In genomic region chr6:13253272-13253671, GRCh38 we compare ENCODE assay signal across 18 cellular contexts.
"Had no signal": no experiment of that assay in that cellular context is flagged by ENCODE, and none has a peak within 500 bp of the region (broad histone marks: within the 10 kb centered on the region; RNA-seq: fewer than 3 reads in every experiment).

No MANE protein-coding gene starts in this region.

- H3K9me3 ChIP-seq: suprapubic skin had no signal

- H3K4me1 ChIP-seq: suprapubic skin had no signal

- H3K36me3 Mint-ChIP-seq: immature natural killer cell, type B pancreatic cell had no signal

- H3K36me3 ChIP-seq: cardiac muscle cell, suprapubic skin had no signal

- H3K27me3 Mint-ChIP-seq: progenitor cell of endocrine pancreas, type B pancreatic cell had no signal

- H3K4me3 ChIP-seq: cardiac muscle cell, lung, suprapubic skin had no signal

- FAIRE-seq: endothelial cell of umbilical vein had no signal

- H3K27ac ChIP-seq: cardiac muscle cell, foreskin keratinocyte, suprapubic skin had no signal

- H3K4me1 Mint-ChIP-seq: immature natural killer cell had no signal

- H3K27ac Mint-ChIP-seq: activated CD8-positive, alpha-beta T cell treated with anti-CD3 and anti-CD28 coated beads, Interleukin-2, amount 10 ng/mL, durations not matched to agents 7 days and 5 days; immature natural killer cell; naive thymus-derived CD8-positive, alpha-beta T cell; progenitor cell of endocrine pancreas; type B pancreatic cell had no signal

- DNase-seq: activated CD4-positive, alpha-beta T cell treated with anti-CD3 and anti-CD28 coated beads for 4 hours; activated CD8-positive, alpha-beta memory T cell treated with anti-CD3 and anti-CD28 coated beads, Interleukin-2, amount 50 U/mL, for 48 hours; activated CD8-positive, alpha-beta T cell treated with anti-CD3 and anti-CD28 coated beads, Interleukin-2, amount 10 ng/mL, durations not matched to agents 7 days and 5 days; activated naive CD4-positive, alpha-beta T cell treated with Interleukin-2 at 50 U/mL for 16 hours; foreskin keratinocyte; immature natural killer cell; midbrain; naive thymus-derived CD8-positive, alpha-beta T cell; nucleus accumbens; right cardiac atrium; stimulated activated naive CD4-positive, alpha-beta T cell treated with Interleukin-2 at 50 U/mL for 16 hours; T-helper 9 cell had no signal

- H3K4me3 Mint-ChIP-seq: activated CD8-positive, alpha-beta T cell treated with anti-CD3 and anti-CD28 coated beads, Interleukin-2, amount 10 ng/mL, durations not matched to agents 7 days and 5 days; immature natural killer cell; naive thymus-derived CD8-positive, alpha-beta T cell; type B pancreatic cell had no signal

- H3K27me3 ChIP-seq: cardiac muscle cell, foreskin keratinocyte, suprapubic skin had no signal
